Comparison of ENCODE assay signal across 9 cellular contexts in genomic region chr7:47371733-47372368, GRCh38.
A peak's percentile ranks its signal among the peaks of the same experiment; 100 is the strongest.
DNase-seq lines count a peak whose midpoint lies in the region; ATAC-seq and TF ChIP-seq lines count a peak whose summit lies in the region.
"Had no signal": no experiment of that assay in that cellular context is flagged by ENCODE, and none has a peak within 500 bp of the region (broad histone marks: within the 10 kb centered on the region; RNA-seq: fewer than 3 reads in every experiment).

No MANE protein-coding gene starts in this region.

- H3K9me3 Mint-ChIP-seq in activated naive CD8-positive, alpha-beta T cell treated with anti-CD3 and anti-CD28 coated beads, Interleukin-2, amount 50 U/mL, for 24 hours = no peaks in the 10 kb centered on the region
- H3K9me3 Mint-ChIP-seq: T-helper 1 cell treated with Interleukin-12 subunit alpha and Interleukin-12 subunit beta and Interleukin-4 antibody, amounts not matched to agents 30 μg/mL and 1 μg/mL, for 36 hours had no signal

- intact Hi-C loops in IMR-90 (cut with micrococcal nuclease) = no loop called here

- no peak overlapping the region for H2BK20ac ChIP-seq in IMR-90 (ENCODE audit: low read depth, low read length)

- H2BK120ac ChIP-seq in IMR-90 (ENCODE audit: low read depth, low read length) = no peak overlapping the region

- H3K27me3 ChIP-seq in IMR-90 (ENCODE audit: control insufficient read depth, insufficient read depth, low read length) = no peaks in the 10 kb centered on the region
- H3K27me3 ChIP-seq in cardiac muscle cell = no peaks in the 10 kb centered on the region
- H3K27me3 ChIP-seq in skeletal muscle satellite cell (ENCODE audit: control insufficient read depth, insufficient read depth, low read length) = no peaks in the 10 kb centered on the region
- no peaks in the 10 kb centered on the region for H3K27me3 ChIP-seq in Karpas-422 (ENCODE audit: low read length)

- peaks cover 49% of the 10 kb centered on the region for H3K9me1 ChIP-seq in IMR-90 (ENCODE audit: insufficient read depth, low read length)

- no peaks in the 10 kb centered on the region for H3K9me2 ChIP-seq in Karpas-422 (replicated peaks; ENCODE audit: insufficient read depth, low read length)

- H3K9ac ChIP-seq in IMR-90 (ENCODE audit: low read depth, low read length) (no peak overlapping the region), skeletal muscle satellite cell (ENCODE audit: low read depth, low read length) (no peak overlapping the region), Karpas-422 (ENCODE audit: low read length) (no peak overlapping the region)

- TF ChIP-seq POLR2A in IMR-90 (IDR thresholded peaks at IDR 0.05; ENCODE audit: low read depth, low read length) = no peak

- POLR2A ChIA-PET in IMR-90 (lab: Charles Lee; ENCODE audit: unreplicated experiment) = no interaction called here

- peak; percentile 65 for DNase-seq in IMR-90
- peak; percentile 83 to 86 for DNase-seq in SHP77 (lab: John Stamatoyannopoulos, UW)
- peak; percentile 65 to 81 for DNase-seq in cardiac muscle cell (ENCODE audit: low read depth in 1 of 2, low spot score in 1 of 2)
- DNase-seq in activated naive CD8-positive, alpha-beta T cell treated with anti-CD3 and anti-CD28 coated beads, Interleukin-2, amount 50 U/mL, for 24 hours = no peak
- DNase-seq in Karpas-422 = no peak
- DNase-seq in NCI-H2227 treated with DMSO at 0.1 percent for 48 hours (lab: John Stamatoyannopoulos, UW) = no peak
- no peak for DNase-seq in NOMO-1 (lab: John Stamatoyannopoulos, UW; ENCODE audit: unreplicated experiment in 2 of 2)

- H2AK9ac ChIP-seq in IMR-90 (replicated peaks; ENCODE audit: low read depth, low read length, poor library complexity) = no peak overlapping the region

- CTCF ChIA-PET in IMR-90 (lab: Yijun Ruan, JAX) = no interaction called here

- TF ChIP-seq CTCF in IMR-90 (conservative IDR thresholded peaks at IDR 0.05; ENCODE audit: low read depth, low read length) (no peak), cardiac muscle cell (IDR thresholded peaks at IDR 0.05; ENCODE audit: low read depth, low read length) (no peak)

- in situ Hi-C loops in IMR-90 (cut with MboI; ENCODE audit: low sequenced_read_pairs) = no loop called here

- no peak overlapping the region for H4K91ac ChIP-seq in IMR-90 (ENCODE audit: insufficient read depth, low read depth, low read length)

- H2BK15ac ChIP-seq in IMR-90 (ENCODE audit: low read depth, low read length) = no peak overlapping the region

- H3K56ac ChIP-seq in IMR-90 (ENCODE audit: extremely low read depth, insufficient read depth, low read length) = no peak overlapping the region

- H3K23ac ChIP-seq in IMR-90 (ENCODE audit: low read depth, low read length) = no peak overlapping the region

- no peak overlapping the region for H3K18ac ChIP-seq in IMR-90 (ENCODE audit: low read depth, low read length)

- H2AK5ac ChIP-seq in IMR-90 (ENCODE audit: low read depth, low read length) = no peak overlapping the region; the same call in 1 of the 2 replicates

- H3K4me1 Mint-ChIP-seq in activated naive CD8-positive, alpha-beta T cell treated with anti-CD3 and anti-CD28 coated beads, Interleukin-2, amount 50 U/mL, for 24 hours = no peaks in the 10 kb centered on the region

- peaks cover 30% of the 10 kb centered on the region for H3K36me3 ChIP-seq in IMR-90 (ENCODE audit: control insufficient read depth, insufficient read depth, low read length)
- no peaks in the 10 kb centered on the region for H3K36me3 ChIP-seq in cardiac muscle cell
- peaks cover 42% of the 10 kb centered on the region for H3K36me3 ChIP-seq in skeletal muscle satellite cell (ENCODE audit: insufficient read depth, low read length)
- H3K36me3 ChIP-seq in Karpas-422 (ENCODE audit: insufficient read depth, low read length) = 0 out of 2 replicates have a peak, but pooled peaks cover 3% of the 10 kb centered on the region

- H3K4me3 Mint-ChIP-seq in activated naive CD8-positive, alpha-beta T cell treated with anti-CD3 and anti-CD28 coated beads, Interleukin-2, amount 50 U/mL, for 24 hours = no peak overlapping the region
- H3K4me3 Mint-ChIP-seq: T-helper 1 cell treated with Interleukin-12 subunit alpha and Interleukin-12 subunit beta and Interleukin-4 antibody, amounts not matched to agents 30 μg/mL and 1 μg/mL, for 36 hours had no signal

- no peak overlapping the region for H3K27ac ChIP-seq in IMR-90 (ENCODE audit: insufficient read depth, low read length)
- no peak overlapping the region for H3K27ac ChIP-seq in cardiac muscle cell
- no peak overlapping the region for H3K27ac ChIP-seq in Karpas-422 (ENCODE audit: low read length)

- dilution Hi-C loops in IMR-90 (cut with HindIII; ENCODE audit: low sequenced_read_pairs, unreplicated experiment) = no loop called here

- H3K27me3 Mint-ChIP-seq in activated naive CD8-positive, alpha-beta T cell treated with anti-CD3 and anti-CD28 coated beads, Interleukin-2, amount 50 U/mL, for 24 hours = peaks cover 3% of the 10 kb centered on the region

- ATAC-seq in IMR-90 (ENCODE audit: low read depth) = peak; percentile 19; the same call in 1 of the 2 replicates
- ATAC-seq in activated naive CD8-positive, alpha-beta T cell treated with anti-CD3 and anti-CD28 coated beads, Interleukin-2, amount 50 U/mL, for 24 hours = no peak

- H3K4me2 ChIP-seq in IMR-90 (ENCODE audit: low read depth, low read length) = no peak overlapping the region
- H3K4me2 ChIP-seq in skeletal muscle satellite cell (ENCODE audit: low read length) = peak overlapping the region; percentile 21
- no peak overlapping the region for H3K4me2 ChIP-seq in Karpas-422 (ENCODE audit: low read depth, low read length, poor library complexity, severe bottlenecking)

- H2AFZ ChIP-seq in IMR-90 (replicated peaks; ENCODE audit: low read length, poor library complexity) (peak overlapping the region; percentile 6), Karpas-422 (ENCODE audit: low read length) (no peak overlapping the region)

- no peaks in the 10 kb centered on the region for H3K36me3 Mint-ChIP-seq in activated naive CD8-positive, alpha-beta T cell treated with anti-CD3 and anti-CD28 coated beads, Interleukin-2, amount 50 U/mL, for 24 hours (ENCODE audit: low read depth)

- peaks cover 34 to 91% of the 10 kb centered on the region in 2 experiments for H3K79me1 ChIP-seq in IMR-90 (ENCODE audit: low read depth in 1 of 2, low read length in 2 of 2)

- H3K4ac ChIP-seq in IMR-90 (ENCODE audit: low read depth, low read length) = no peak overlapping the region

- TF ChIP-seq RAD21 in IMR-90 (IDR thresholded peaks at IDR 0.05; ENCODE audit: low read length) = no peak

- BruUV-seq in IMR-90 (replicated peaks; lab: Mats Ljungman, UMichigan) = no TSS peak

- H3K9me3 ChIP-seq in IMR-90 (ENCODE audit: control insufficient read depth, insufficient read depth, low read length) (no peaks in the 10 kb centered on the region), cardiac muscle cell (ENCODE audit: low read depth) (no peaks in the 10 kb centered on the region), skeletal muscle satellite cell (replicated peaks; ENCODE audit: low read length) (no peaks in the 10 kb centered on the region), Karpas-422 (ENCODE audit: low read length) (no peaks in the 10 kb centered on the region)

- H4K20me1 ChIP-seq in IMR-90 (ENCODE audit: insufficient read depth, low read length) = peaks cover 92% of the 10 kb centered on the region
- no peaks in the 10 kb centered on the region for H4K20me1 ChIP-seq in Karpas-422 (ENCODE audit: insufficient read depth, low read depth, low read length)

- H4K8ac ChIP-seq in IMR-90 (ENCODE audit: low read depth in 2 of 2, low read length in 2 of 2) = no peak overlapping the region

- H3K4me3 ChIP-seq in IMR-90 (ENCODE audit: insufficient read depth, low read depth, low read length) (no peak overlapping the region), cardiac muscle cell (no peak overlapping the region), skeletal muscle satellite cell (ENCODE audit: low read length) (no peak overlapping the region), Karpas-422 (ENCODE audit: low read length) (no peak overlapping the region)

- peaks cover 18% of the 10 kb centered on the region for H3K79me2 ChIP-seq in Karpas-422 (ENCODE audit: low read length)

- H3K14ac ChIP-seq in IMR-90 (replicated peaks; ENCODE audit: low read depth, low read length) = no peak overlapping the region

- H3K4me1 ChIP-seq in IMR-90 (ENCODE audit: control insufficient read depth, insufficient read depth, low read length) (peaks cover 12% of the 10 kb centered on the region), cardiac muscle cell (ENCODE audit: low read depth) (peaks cover 6% of the 10 kb centered on the region), skeletal muscle satellite cell (ENCODE audit: control insufficient read depth, insufficient read depth, low read length) (peaks cover 49% of the 10 kb centered on the region), Karpas-422 (ENCODE audit: low read length) (no peaks in the 10 kb centered on the region)

- no CpG with 5 or more reads among the region's 10 CpGs for WGBS in IMR-90 (ENCODE audit: extremely low coverage in 2 of 2, insufficient read length in 1 of 2), 2 experiments

- H4K5ac ChIP-seq in IMR-90 (ENCODE audit: low read depth, low read length) = no peak overlapping the region

- H3K27ac Mint-ChIP-seq in activated naive CD8-positive, alpha-beta T cell treated with anti-CD3 and anti-CD28 coated beads, Interleukin-2, amount 50 U/mL, for 24 hours = no peak overlapping the region
- H3K27ac Mint-ChIP-seq: T-helper 1 cell treated with Interleukin-12 subunit alpha and Interleukin-12 subunit beta and Interleukin-4 antibody, amounts not matched to agents 30 μg/mL and 1 μg/mL, for 36 hours had no signal

- H2BK5ac ChIP-seq in IMR-90 (ENCODE audit: low read depth, low read length, poor library complexity, severe bottlenecking) = no peak overlapping the region

TF ChIP-seq in IMR-90, 13 proteins besides CTCF, POLR2A, EP300 and RAD21:
- no peak for TF ChIP-seq CHD1 (IDR thresholded peaks at IDR 0.05; ENCODE audit: low read depth, low read length)

Comparison
In these comparisons a context has a peak if more than half of its experiments do, and no peak if none do; other contexts are left out.
1. DNase-seq: peak in IMR-90 (single experiment), SHP77 (2 of 2) and cardiac muscle cell (2 of 2); none in activated naive CD8-positive, alpha-beta T cell treated with anti-CD3 and anti-CD28 coated beads, Interleukin-2, amount 50 U/mL, for 24 hours (single experiment), Karpas-422 (single experiment), NCI-H2227 treated with DMSO at 0.1 percent for 48 hours (single experiment) and NOMO-1 (0 of 2).